ENCODE assay signal across 6 cellular contexts in genomic region chr3:49220985-49221563, GRCh38. TPM values are rescaled to one million over a fixed set of nuclear protein-coding genes. Genes with fewer than 3 reads are reported as not detected.
DNase-seq lines count a peak whose midpoint lies in the region; TF ChIP-seq lines count a peak whose summit lies in the region.
"Not testable (repeated sequence)": the region's sequence is repeated elsewhere in the genome, so short reads cannot be mapped to it uniquely, and the experiment has no call there.

No MANE protein-coding gene starts in this region.

- H3K79me2 ChIP-seq in PC-9 (ENCODE audit: low read depth); smooth muscle cell (ENCODE audit: low read depth): not testable (repeated sequence)

- TF ChIP-seq CTCF in Calu3 (IDR thresholded peaks at IDR 0.05; ENCODE audit: unreplicated experiment); PC-9 (conservative IDR thresholded peaks at IDR 0.05); breast epithelium (IDR thresholded peaks at IDR 0.05); esophagus squamous epithelium (IDR thresholded peaks at IDR 0.05); smooth muscle cell (IDR thresholded peaks at IDR 0.05; ENCODE audit: borderline replicate concordance, insufficient read depth, poor library complexity, severe bottlenecking); vagina (IDR thresholded peaks at IDR 0.05): not testable (repeated sequence)

- peak overlapping the region; percentile 60; the same call in 1 of the 2 replicates for H3K4me2 ChIP-seq in PC-9
- not testable (repeated sequence) for H3K4me2 ChIP-seq in smooth muscle cell

- not testable (repeated sequence) for H3K9ac ChIP-seq in smooth muscle cell (ENCODE audit: low read depth)

- not testable (repeated sequence) for H3K4me3 ChIP-seq in PC-9, esophagus squamous epithelium, smooth muscle cell, vagina
- H3K4me3 ChIP-seq in breast epithelium: peak overlapping the region in 1 of 3 donors; percentile 22

- intact Hi-C loops in Calu3 (cut with micrococcal nuclease; ENCODE audit: unreplicated experiment); PC-9 (cut with micrococcal nuclease; ENCODE audit: unreplicated experiment); breast epithelium (cut with DNase I; ENCODE audit: low total_unique reads); esophagus squamous epithelium (cut with DNase I); vagina (cut with DNase I): not testable (repeated sequence)

- H3K36me3 Mint-ChIP-seq in Calu3 (ENCODE audit: insufficient read depth, unreplicated experiment): peaks cover 15% of the 10 kb centered on the region

- not testable (repeated sequence) for H3K9me3 ChIP-seq in PC-9 (ENCODE audit: insufficient read depth, low read depth); breast epithelium; esophagus squamous epithelium; smooth muscle cell (replicated peaks; ENCODE audit: low read depth); vagina

- not testable (repeated sequence) for BruUV-seq in Calu3 (replicated peaks; lab: Mats Ljungman, UMichigan); PC-9 (replicated peaks; lab: Mats Ljungman, UMichigan)

- not testable (repeated sequence) for TF ChIP-seq POLR2A in breast epithelium (IDR thresholded peaks at IDR 0.05); esophagus squamous epithelium (IDR thresholded peaks at IDR 0.05); vagina (IDR thresholded peaks at IDR 0.05)

- not testable (repeated sequence) for H3K36me3 ChIP-seq in PC-9 (ENCODE audit: low read depth); breast epithelium; esophagus squamous epithelium; smooth muscle cell (ENCODE audit: low read depth); vagina

- H2AFZ ChIP-seq in PC-9; smooth muscle cell (ENCODE audit: low read depth): not testable (repeated sequence)

- POLR2A ChIA-PET in PC-9 (lab: Charles Lee; ENCODE audit: unreplicated experiment): interaction anchor here (0.6 kb wide), 1 partner anchor 120 kb away, joined by 5 read pairs; no protein-coding TSS in a partner anchor

- H3K27me3 ChIP-seq in PC-9 (ENCODE audit: insufficient read depth, low read depth); breast epithelium; esophagus squamous epithelium; smooth muscle cell (ENCODE audit: low read depth); vagina: not testable (repeated sequence)

- not testable (repeated sequence) for H3K9me2 ChIP-seq in PC-9 (ENCODE audit: insufficient read depth)

- peak overlapping the region; percentile 66 for H3K27ac ChIP-seq in PC-9
- H3K27ac ChIP-seq in breast epithelium: peak overlapping the region; percentile 88 to 94
- peak overlapping the region; percentile 83 to 91 (median 88) for H3K27ac ChIP-seq in esophagus squamous epithelium
- peak overlapping the region; percentile 54 for H3K27ac ChIP-seq in smooth muscle cell (ENCODE audit: low read depth)
- peak overlapping the region; percentile 45 for H3K27ac ChIP-seq in vagina

- H3K4me1 Mint-ChIP-seq in Calu3 (ENCODE audit: low read depth, unreplicated experiment): peaks cover 38% of the 10 kb centered on the region

- not testable (repeated sequence) for DNase-seq in Calu3; PC-9; breast epithelium (ENCODE audit: low spot score in 2 of 2); esophagus squamous epithelium (lab: John Stamatoyannopoulos, UW); smooth muscle cell (lab: John Stamatoyannopoulos, UW; ENCODE audit: unreplicated experiment); vagina (ENCODE audit: extremely low spot score in 2 of 2)

- H3K9me3 Mint-ChIP-seq in Calu3 (ENCODE audit: low read depth, unreplicated experiment): not testable (repeated sequence)

- not testable (repeated sequence) for H4K20me1 ChIP-seq in PC-9 (ENCODE audit: insufficient read depth); smooth muscle cell (ENCODE audit: low read depth)

- H3K4me1 ChIP-seq in PC-9 (replicated peaks; ENCODE audit: insufficient read depth): peaks cover 46% of the 10 kb centered on the region
- not testable (repeated sequence) for H3K4me1 ChIP-seq in breast epithelium; smooth muscle cell (ENCODE audit: low read depth)
- H3K4me1 ChIP-seq in esophagus squamous epithelium: peaks cover 19 to 59% (median 37%) of the 10 kb centered on the region in 3 donors
- H3K4me1 ChIP-seq in vagina: peaks cover 14% of the 10 kb centered on the region

- H3F3A ChIP-seq in PC-9 (ENCODE audit: insufficient read depth, low read depth): peaks cover 33% of the 10 kb centered on the region; the same call in 1 of the 2 replicates
- not testable (repeated sequence) for H3F3A ChIP-seq in smooth muscle cell (ENCODE audit: low read depth)

- H3K4me3 Mint-ChIP-seq in Calu3 (ENCODE audit: low read depth, unreplicated experiment): not testable (repeated sequence)

- H3K27me3 Mint-ChIP-seq in Calu3 (ENCODE audit: unreplicated experiment): not testable (repeated sequence)

- CTCF ChIA-PET in Calu3 (lab: Charles Lee): not testable (repeated sequence)
- CTCF ChIA-PET in PC-9 (lab: Charles Lee): interaction anchor here (0.5 to 0.7 kb wide), 2 partner anchors 24 to 777 kb away, joined by 3 read pairs; no protein-coding TSS in a partner anchor

- peak overlapping the region; percentile 53 for H3K27ac Mint-ChIP-seq in Calu3 (ENCODE audit: unreplicated experiment)

- 90 to 96% methylated on average over 5 to 6 of the region's 6 CpGs for WGBS in esophagus squamous epithelium, 2 donors
- WGBS in smooth muscle cell (ENCODE audit: low lambda C conversion rate): 91% methylated on average over 6 of the region's 6 CpGs

RNA-seq across cellular contexts. Expression of gene KLHDC8B, which starts 49.7 kb away (rescaled TPM):
- total RNA-seq in Calu3 (2022) (5.4 and 7.1 TPM in 2 replicates), PC-9 (2021) (13.1 and 15.3 TPM in 2 replicates), breast epithelium (100 to 1,000 TPM in 1 of 3 donors, 10 to 100 TPM in 2; 38.7 to 106 (median 46.2) TPM), esophagus squamous epithelium (10 to 100 TPM; 18.0 to 58.6 (median 46.3) TPM), smooth muscle cell (20.8 and 22.5 TPM in 2 replicates), vagina (43.7 TPM)
- 42.1 and 51.9 TPM in 2 replicates for polyA plus RNA-seq in smooth muscle cell

RNA-seq across cellular contexts. Expression of gene CCDC71, which starts 54.9 kb away (rescaled TPM):
- total RNA-seq in Calu3 (2022) (19.2 and 20.2 TPM in 2 replicates), PC-9 (2021) (17.8 and 24.0 TPM in 2 replicates), breast epithelium (10 to 100 TPM; 29.0 to 39.7 (median 31.8) TPM), esophagus squamous epithelium (10 to 100 TPM; 17.0 to 31.1 (median 23.1) TPM), smooth muscle cell (19.6 and 33.8 TPM in 2 replicates), vagina (30.4 TPM)
- 0.59 and 0.80 TPM in 2 replicates for polyA plus RNA-seq in smooth muscle cell

RNA-seq across cellular contexts. Expression of gene C3orf62, which starts 56.0 kb away (rescaled TPM):
- total RNA-seq in Calu3 (2022) (6.7 and 8.8 TPM in 2 replicates), PC-9 (2021) (6.9 and 12.4 TPM in 2 replicates), breast epithelium (1 to 10 TPM; 4.2 to 5.1 (median 4.3) TPM), esophagus squamous epithelium (1 to 10 TPM; 1.8 to 3.6 (median 3.0) TPM), smooth muscle cell (1.6 and 5.5 TPM in 2 replicates), vagina (17.9 TPM)
- 1.6 and 3.4 TPM in 2 replicates for polyA plus RNA-seq in smooth muscle cell
